In genomic region chr5:57687641-57688040, GRCh38 we compare ENCODE assay signal across 11 cellular contexts.
"Had no signal": no experiment of that assay in that cellular context is flagged by ENCODE, and none has a peak within 500 bp of the region (broad histone marks: within the 10 kb centered on the region; RNA-seq: fewer than 3 reads in every experiment).

No MANE protein-coding gene starts in this region.

- DNase-seq: activated CD4-positive, alpha-beta T cell treated with anti-CD3 and anti-CD28 coated beads, Interleukin-2, amount 50 U/mL, for 1 hour; activated CD8-positive, alpha-beta memory T cell treated with anti-CD3 and anti-CD28 coated beads, Interleukin-2, amount 50 U/mL, for 4 hours; activated naive CD4-positive, alpha-beta T cell treated with anti-CD3 and anti-CD28 coated beads for 36 hours; activated T-cell treated with anti-CD3 and anti-CD28 coated beads, Interleukin-2, amount 50 U/mL, for 4 hours; aorta; colonic mucosa; left colon; lower lobe of right lung; T1000 had no signal

- H3K27ac ChIP-seq: colonic mucosa, lower lobe of right lung, prostate gland, right atrium auricular region had no signal

- ATAC-seq: activated T-cell treated with anti-CD3 and anti-CD28 coated beads, Interleukin-2, amount 50 U/mL, for 4 hours; left colon; lower lobe of right lung had no signal

- H3K36me3 ChIP-seq: colonic mucosa, lower lobe of right lung, prostate gland, right atrium auricular region had no signal

- H3K4me3 ChIP-seq: colonic mucosa, lower lobe of right lung, prostate gland, right atrium auricular region had no signal

- H3K9me3 ChIP-seq: colonic mucosa, lower lobe of right lung, prostate gland, right atrium auricular region had no signal

- H3K27me3 ChIP-seq: colonic mucosa, right atrium auricular region had no signal

- H3K4me1 ChIP-seq: colonic mucosa, prostate gland had no signal
